Comparison of ENCODE assay signal across 13 cellular contexts in genomic region chr2:203122317-203122998, GRCh38.
A peak's percentile ranks its signal among the peaks of the same experiment; 100 is the strongest.
DNase-seq lines count a peak whose midpoint lies in the region; ATAC-seq, FAIRE-seq and TF ChIP-seq lines count a peak whose summit lies in the region.
"Had no signal": no experiment of that assay in that cellular context is flagged by ENCODE, and none has a peak within 500 bp of the region (broad histone marks: within the 10 kb centered on the region; RNA-seq: fewer than 3 reads in every experiment).

No MANE protein-coding gene starts in this region.

- WGBS in GM12878 (ENCODE audit: insufficient coverage, insufficient replicate concordance, low lambda C conversion rate, missing lambda C conversion rate), result 100% methylated on average over 1 of the region's 1 CpG

- H3K9me2 ChIP-seq in Karpas-422 (replicated peaks; ENCODE audit: insufficient read depth, low read length) (no peaks in the 10 kb centered on the region), MM.1S (replicated peaks; ENCODE audit: insufficient read depth, low read length) (no peaks in the 10 kb centered on the region)

- no TSS peak for BruUV-seq in GM12878 (replicated peaks; lab: Mats Ljungman, UMichigan)

- no peaks in the 10 kb centered on the region for H3K4me1 Mint-ChIP-seq in stimulated activated memory B cell treated with anti-CD40 and anti-IgM and Interleukin-4, amounts not matched to agents 10 μg/mL and 1 μg/mL and 100 μg/mL, for 72 hours
- H3K4me1 Mint-ChIP-seq in CD4-positive, alpha-beta T cell (ENCODE audit: low read depth), result no peaks in the 10 kb centered on the region
- H3K4me1 Mint-ChIP-seq: activated CD4-positive, alpha-beta memory T cell treated with anti-CD3 and anti-CD28 coated beads, Interleukin-2, amount 10 ng/mL, durations not matched to agents 7 days and 5 days had no signal

- TF ChIP-seq POLR2A in GM12878 (IDR thresholded peaks at IDR 0.05; ENCODE audit: low read depth, low read length), result no peak

- no peak overlapping the region for H3K9ac ChIP-seq in Karpas-422 (ENCODE audit: low read length)
- no peak overlapping the region for H3K9ac ChIP-seq in GM12878 (ENCODE audit: control insufficient read depth, insufficient read depth, low read length)
- H3K9ac ChIP-seq in MM.1S (ENCODE audit: low read length), result no peak overlapping the region

- no peak overlapping the region for H3K4me2 ChIP-seq in Karpas-422 (ENCODE audit: low read depth, low read length, poor library complexity, severe bottlenecking)
- H3K4me2 ChIP-seq in GM12878 (ENCODE audit: control insufficient read depth, insufficient read depth), result no peak overlapping the region
- no peak overlapping the region for H3K4me2 ChIP-seq in MM.1S (ENCODE audit: low read depth, low read length)

- POLR2A ChIA-PET in GM12878 (lab: Charles Lee), result no interaction called here
- POLR2A ChIA-PET in CD4-positive, alpha-beta T cell (lab: Charles Lee), result no interaction called here

- CTCF ChIA-PET in GM12878 (lab: Yijun Ruan, JAX), result no interaction called here
- CTCF ChIA-PET in CD4-positive, alpha-beta T cell (lab: Charles Lee), result no interaction called here

- H4K20me1 ChIP-seq in Karpas-422 (ENCODE audit: insufficient read depth, low read depth, low read length) (no peaks in the 10 kb centered on the region), GM12878 (ENCODE audit: control insufficient read depth, insufficient read depth) (no peaks in the 10 kb centered on the region), MM.1S (ENCODE audit: insufficient read depth, low read length) (no peaks in the 10 kb centered on the region)

- H3K4me1 ChIP-seq in Karpas-422 (ENCODE audit: low read length) (no peaks in the 10 kb centered on the region), GM12878 (ENCODE audit: control insufficient read depth, insufficient read depth, low read length) (no peaks in the 10 kb centered on the region), lower lobe of right lung (no peaks in the 10 kb centered on the region), MM.1S (ENCODE audit: low read length) (no peaks in the 10 kb centered on the region)

- H2AFZ ChIP-seq in Karpas-422 (ENCODE audit: low read length), result no peak overlapping the region
- no peak overlapping the region for H2AFZ ChIP-seq in GM12878 (ENCODE audit: control insufficient read depth, low read depth, low read length)
- no peak overlapping the region for H2AFZ ChIP-seq in MM.1S (ENCODE audit: low read length)

- H3F3A ChIP-seq in MM.1S (ENCODE audit: insufficient read depth, low read length), result no peaks in the 10 kb centered on the region

- intact Hi-C loops in GM12878 (cut with micrococcal nuclease; ENCODE audit: unreplicated experiment) (loop anchor here (1.0 kb wide), 1 partner anchor 291 kb away; no protein-coding TSS in a partner anchor), lower lobe of right lung (cut with DNase I) (no loop called here)
- intact Hi-C loops in CD4-positive, alpha-beta T cell (cut with DNase I, micrococcal nuclease), result loop anchor here in 1 of 2 experiments (10.0 kb wide), 1 partner anchor 548 kb away; no protein-coding TSS in a partner anchor

- H3K9me3 ChIP-seq in Karpas-422 (ENCODE audit: low read length), result no peaks in the 10 kb centered on the region
- no peaks in the 10 kb centered on the region for H3K9me3 ChIP-seq in GM12878 (replicated peaks; ENCODE audit: control insufficient read depth, insufficient read depth, low read length)
- no peaks in the 10 kb centered on the region for H3K9me3 ChIP-seq in lower lobe of right lung
- H3K9me3 ChIP-seq in MM.1S (replicated peaks; ENCODE audit: insufficient read depth, low read length), result no peaks in the 10 kb centered on the region
- no peaks in the 10 kb centered on the region for H3K9me3 ChIP-seq in CD4-positive, alpha-beta T cell (ENCODE audit: control insufficient read depth, low read length)

- no peak for FAIRE-seq in GM12878 (lab: Jason Lieb, UNC)

- H3K27ac Mint-ChIP-seq in stimulated activated memory B cell treated with anti-CD40 and anti-IgM and Interleukin-4, amounts not matched to agents 10 μg/mL and 1 μg/mL and 100 μg/mL, for 72 hours, result no peak overlapping the region
- no peak overlapping the region for H3K27ac Mint-ChIP-seq in CD4-positive, alpha-beta T cell
- H3K27ac Mint-ChIP-seq: activated CD4-positive, alpha-beta memory T cell treated with anti-CD3 and anti-CD28 coated beads, Interleukin-2, amount 10 ng/mL, durations not matched to agents 7 days and 5 days had no signal

- H3K36me3 Mint-ChIP-seq in stimulated activated memory B cell treated with anti-CD40 and anti-IgM and Interleukin-4, amounts not matched to agents 10 μg/mL and 1 μg/mL and 100 μg/mL, for 72 hours, result peaks cover 14% of the 10 kb centered on the region
- peaks cover 24% of the 10 kb centered on the region for H3K36me3 Mint-ChIP-seq in CD4-positive, alpha-beta T cell (ENCODE audit: low read depth)

- RAD21 ChIA-PET in GM12878 (lab: Charles Lee; ENCODE audit: unreplicated experiment), result no interaction called here

- TF ChIP-seq CTCF in GM12878 (IDR thresholded peaks at IDR 0.05 in 2 of 3, conservative IDR thresholded peaks at IDR 0.05 in 1 of 3; ENCODE audit: control insufficient read depth in 2 of 3, extremely low read depth in 1 of 3, insufficient read depth in 1 of 3, low read depth in 3 of 3, low read length in 3 of 3), result peak in 1 of 3 experiments; percentile 34; a peak in 1 of 6 replicates
- peak; percentile 23 for TF ChIP-seq CTCF in lower lobe of right lung (IDR thresholded peaks at IDR 0.05)
- no peak for TF ChIP-seq CTCF in MM.1S (IDR thresholded peaks at IDR 0.05; ENCODE audit: low read length)
- no peak for TF ChIP-seq CTCF in CD4-positive, alpha-beta T cell (IDR thresholded peaks at IDR 0.05)

- peaks cover 4% of the 10 kb centered on the region; the same call in 1 of the 2 replicates for H3K36me3 ChIP-seq in Karpas-422 (ENCODE audit: insufficient read depth, low read length)
- no peaks in the 10 kb centered on the region for H3K36me3 ChIP-seq in GM12878 (ENCODE audit: control insufficient read depth in 2 of 2, insufficient read depth in 2 of 2, low read length in 1 of 2)
- peaks cover 46% of the 10 kb centered on the region for H3K36me3 ChIP-seq in lower lobe of right lung
- H3K36me3 ChIP-seq in MM.1S (replicated peaks; ENCODE audit: insufficient read depth, low read length), result no peaks in the 10 kb centered on the region

- no peak overlapping the region for H3K4me3 Mint-ChIP-seq in stimulated activated memory B cell treated with anti-CD40 and anti-IgM and Interleukin-4, amounts not matched to agents 10 μg/mL and 1 μg/mL and 100 μg/mL, for 72 hours
- H3K4me3 Mint-ChIP-seq in CD4-positive, alpha-beta T cell, result no peak overlapping the region
- H3K4me3 Mint-ChIP-seq: activated CD4-positive, alpha-beta memory T cell treated with anti-CD3 and anti-CD28 coated beads, Interleukin-2, amount 10 ng/mL, durations not matched to agents 7 days and 5 days had no signal

- H3K27me3 Mint-ChIP-seq in stimulated activated memory B cell treated with anti-CD40 and anti-IgM and Interleukin-4, amounts not matched to agents 10 μg/mL and 1 μg/mL and 100 μg/mL, for 72 hours, result no peaks in the 10 kb centered on the region
- no peaks in the 10 kb centered on the region for H3K27me3 Mint-ChIP-seq in CD4-positive, alpha-beta T cell
- H3K27me3 Mint-ChIP-seq: activated CD4-positive, alpha-beta memory T cell treated with anti-CD3 and anti-CD28 coated beads, Interleukin-2, amount 10 ng/mL, durations not matched to agents 7 days and 5 days had no signal

- SMC1A ChIA-PET in GM12878 (lab: Charles Lee; ENCODE audit: uncharacterized antibody, unreplicated experiment), result no interaction called here

- H3K27ac ChIP-seq in Karpas-422 (ENCODE audit: low read length) (no peak overlapping the region), GM12878 (ENCODE audit: control insufficient read depth, insufficient read depth) (no peak overlapping the region), lower lobe of right lung (no peak overlapping the region), MM.1S (ENCODE audit: low read length) (no peak overlapping the region)
- H3K27ac ChIP-seq in CD4-positive, alpha-beta T cell (ENCODE audit: low read depth, low read length), result no peak overlapping the region

- no peak for TF ChIP-seq EP300 in GM12878 (IDR thresholded peaks at IDR 0.05; ENCODE audit: borderline replicate concordance in 1 of 2, control insufficient read depth in 1 of 2, low read depth in 2 of 2, low read length in 2 of 2)

- no peak overlapping the region for H3K4me3 ChIP-seq in Karpas-422 (ENCODE audit: low read length)
- H3K4me3 ChIP-seq in GM12878, result no peak overlapping the region
- H3K4me3 ChIP-seq in lower lobe of right lung, result no peak overlapping the region
- H3K4me3 ChIP-seq in MM.1S (ENCODE audit: low read length), result no peak overlapping the region

- no peak for ATAC-seq in GM12878
- peak; percentile 73 to 90 for ATAC-seq in lower lobe of right lung
- ATAC-seq in stimulated activated memory B cell treated with anti-CD40 and anti-IgM and Interleukin-4, amounts not matched to agents 10 μg/mL and 1 μg/mL and 100 μg/mL, for 72 hours, result no peak
- ATAC-seq in CD4-positive, alpha-beta T cell (ENCODE audit: poor library complexity), result no peak

- DNase-seq in G401 (ENCODE audit: low spot score), result peak; percentile 2
- peak; percentile 50 for DNase-seq in Karpas-422
- no peak for DNase-seq in GM12878 (ENCODE audit: low read depth, low spot score)
- DNase-seq in lower lobe of right lung, result no peak
- DNase-seq in amniotic stem cell (lab: John Stamatoyannopoulos, UW), result no peak
- no peak for DNase-seq in MM.1S
- DNase-seq in CD4-positive, alpha-beta T cell, result no peak
- DNase-seq: activated CD4-positive, alpha-beta memory T cell treated with anti-CD3 and anti-CD28 coated beads, Interleukin-2, amount 10 ng/mL, durations not matched to agents 7 days and 5 days; amygdala; foreskin fibroblast; midbrain; stimulated activated naive CD4-positive, alpha-beta T cell treated with Interleukin-2 at 50 U/mL for 16 hours had no signal

- TF ChIP-seq RAD21 in GM12878 (IDR thresholded peaks at IDR 0.05; ENCODE audit: insufficient read depth, low read depth, low read length), result peak; percentile 54; the same call in 1 of the 2 replicates

- H3K27me3 ChIP-seq in Karpas-422 (ENCODE audit: low read length) (no peaks in the 10 kb centered on the region), GM12878 (replicated peaks in 1 of 2; ENCODE audit: control insufficient read depth in 2 of 2, insufficient read depth in 2 of 2, low read length in 1 of 2) (no peaks in the 10 kb centered on the region), lower lobe of right lung (ENCODE audit: low read depth) (no peaks in the 10 kb centered on the region), MM.1S (replicated peaks; ENCODE audit: insufficient read depth, low read length) (no peaks in the 10 kb centered on the region)
- no peaks in the 10 kb centered on the region for H3K27me3 ChIP-seq in CD4-positive, alpha-beta T cell (ENCODE audit: control insufficient read depth, insufficient read depth, low read length)

- in situ Hi-C loops in G401 (cut with HindIII; ENCODE audit: low sequenced_read_pairs) (no loop called here), GM12878 (cut with MboI) (no loop called here)

- H3K79me2 ChIP-seq in Karpas-422 (ENCODE audit: low read length) (no peaks in the 10 kb centered on the region), GM12878 (ENCODE audit: control insufficient read depth, insufficient read depth, low read length) (no peaks in the 10 kb centered on the region), MM.1S (ENCODE audit: low read length) (no peaks in the 10 kb centered on the region)

- no peaks in the 10 kb centered on the region for H3K9me3 Mint-ChIP-seq in stimulated activated memory B cell treated with anti-CD40 and anti-IgM and Interleukin-4, amounts not matched to agents 10 μg/mL and 1 μg/mL and 100 μg/mL, for 72 hours
- H3K9me3 Mint-ChIP-seq in CD4-positive, alpha-beta T cell, result no peaks in the 10 kb centered on the region
- H3K9me3 Mint-ChIP-seq: activated CD4-positive, alpha-beta memory T cell treated with anti-CD3 and anti-CD28 coated beads, Interleukin-2, amount 10 ng/mL, durations not matched to agents 7 days and 5 days had no signal

Comparison
In these comparisons a context has a peak if more than half of its experiments do, and no peak if none do; other contexts are left out.
1. DNase-seq: peak in G401 (single experiment) and Karpas-422 (single experiment); none in GM12878 (single experiment), lower lobe of right lung (single experiment), amniotic stem cell (single experiment), MM.1S (single experiment) and CD4-positive, alpha-beta T cell (0 of 10).
2. ATAC-seq: peak in lower lobe of right lung (2 of 2); none in GM12878 (single experiment), stimulated activated memory B cell treated with anti-CD40 and anti-IgM and Interleukin-4, amounts not matched to agents 10 μg/mL and 1 μg/mL and 100 μg/mL, for 72 hours (single experiment) and CD4-positive, alpha-beta T cell (single experiment).